10 cellular contexts compared by ENCODE assay signal in genomic region chr6:33619166-33619565, GRCh38. TPM values are rescaled to one million over a fixed set of nuclear protein-coding genes. Genes with fewer than 3 reads are reported as not detected.
DNase-seq lines count a peak whose midpoint lies in the region; TF ChIP-seq lines count a peak whose summit lies in the region.
"Had no signal": no experiment of that assay in that cellular context is flagged by ENCODE, and none has a peak within 500 bp of the region (broad histone marks: within the 10 kb centered on the region; RNA-seq: fewer than 3 reads in every experiment).

No MANE protein-coding gene starts in this region.

- peak; percentile 29 for DNase-seq in DMS 273 (lab: John Stamatoyannopoulos, UW; ENCODE audit: unreplicated experiment)
- no peak for DNase-seq in DMS 273 treated with DMSO at 0.1 percent for 48 hours (lab: John Stamatoyannopoulos, UW)
- no peak for DNase-seq in PC-9
- no peak for DNase-seq in endodermal cell
- no peak for DNase-seq in posterior cingulate gyrus
- DNase-seq in NCI-H2029 treated with DMSO at 0.1 percent for 48 hours (lab: John Stamatoyannopoulos, UW) = no peak
- no peak for DNase-seq in iPS-NIHi7 (ENCODE audit: extremely low spot score)
- DNase-seq: amniotic stem cell; NK-92 treated with Interleukin-12 subunit alpha and Interleukin-12 subunit beta, amount 100 ng/mL, for 24 hours had no signal

- intact Hi-C loops in PC-9 (cut with micrococcal nuclease; ENCODE audit: unreplicated experiment) = no loop called here
- intact Hi-C loops in posterior cingulate gyrus (cut with DNase I) = no loop called here

- H3K27me3 Mint-ChIP-seq in endodermal cell (ENCODE audit: insufficient read depth) = peaks cover 23% of the 10 kb centered on the region

- peaks cover 29% of the 10 kb centered on the region for H3K79me2 ChIP-seq in PC-9 (ENCODE audit: low read depth)

- peaks cover 12% of the 10 kb centered on the region for H4K20me1 ChIP-seq in PC-9 (ENCODE audit: insufficient read depth)

- H3K4me1 Mint-ChIP-seq in endodermal cell = peaks cover 26% of the 10 kb centered on the region

- no TSS peak for BruUV-seq in PC-9 (replicated peaks; lab: Mats Ljungman, UMichigan)

- H3K4me3 Mint-ChIP-seq in endodermal cell = no peak overlapping the region

- H3K27ac ChIP-seq in PC-9 (peak overlapping the region; percentile 69), endodermal cell (ENCODE audit: low read depth, low read length) (no peak overlapping the region), skin epidermis (peak overlapping the region in 16 of 21 experiments; percentile 21 to 99 (median 95))

- POLR2A ChIA-PET in PC-9 (lab: Charles Lee; ENCODE audit: unreplicated experiment) = no interaction called here

- peaks cover 7% of the 10 kb centered on the region for H3K36me3 Mint-ChIP-seq in endodermal cell (ENCODE audit: low read depth)

- CTCF ChIA-PET in PC-9 (lab: Charles Lee) = no interaction called here

- no peak overlapping the region for H3K27ac Mint-ChIP-seq in endodermal cell

- TF ChIP-seq CTCF in PC-9 (conservative IDR thresholded peaks at IDR 0.05) = no peak
- TF ChIP-seq CTCF in endodermal cell (conservative IDR thresholded peaks at IDR 0.05) = peak; percentile 29

- peak overlapping the region; percentile 86 for H3K4me2 ChIP-seq in PC-9

- H3K4me3 ChIP-seq in PC-9 = no peak overlapping the region; the same call in 1 of the 2 replicates
- H3K4me3 ChIP-seq in endodermal cell (ENCODE audit: low read length) = no peak overlapping the region
- H3K4me3 ChIP-seq in skin epidermis = peak overlapping the region in 1 of 7 experiments; percentile 85

- H3K27me3 ChIP-seq in PC-9 (ENCODE audit: insufficient read depth, low read depth) (no peaks in the 10 kb centered on the region), endodermal cell (ENCODE audit: control insufficient read depth, insufficient read depth, low read length, poor library complexity, severe bottlenecking) (peaks cover 33% of the 10 kb centered on the region)

- no peaks in the 10 kb centered on the region for H3K9me2 ChIP-seq in PC-9 (ENCODE audit: insufficient read depth)

- no peak overlapping the region for H3K9ac ChIP-seq in endodermal cell (ENCODE audit: extremely low read depth, low read length, poor library complexity, severe bottlenecking)

- H2AFZ ChIP-seq in PC-9 = no peak overlapping the region

- H3K4me1 ChIP-seq in PC-9 (replicated peaks; ENCODE audit: insufficient read depth) (peaks cover 57% of the 10 kb centered on the region), endodermal cell (ENCODE audit: control insufficient read depth, insufficient read depth, low read length) (no peaks in the 10 kb centered on the region)

- H3K9me3 ChIP-seq in PC-9 (ENCODE audit: insufficient read depth, low read depth) = no peaks in the 10 kb centered on the region
- no peaks in the 10 kb centered on the region for H3K9me3 ChIP-seq in endodermal cell (ENCODE audit: control insufficient read depth, low read length)

- H3K9me3 Mint-ChIP-seq in endodermal cell = no peaks in the 10 kb centered on the region

- 83 to 87% methylated on average over 1 to 2 of the region's 2 CpGs for WGBS in endodermal cell (ENCODE audit: insufficient coverage in 1 of 2, insufficient read length in 1 of 2), 2 experiments

- H3K36me3 ChIP-seq in PC-9 (ENCODE audit: low read depth) = peaks cover 6% of the 10 kb centered on the region
- no peaks in the 10 kb centered on the region for H3K36me3 ChIP-seq in endodermal cell (ENCODE audit: control insufficient read depth, insufficient read depth, low read length)

- peaks cover 57% of the 10 kb centered on the region for H3F3A ChIP-seq in PC-9 (ENCODE audit: insufficient read depth, low read depth)

RNA-seq across cellular contexts. Expression of gene ITPR3, which starts 2.0 kb away (rescaled TPM):
- total RNA-seq in PC-9 (2021) (78.3 and 86.9 TPM in 2 replicates), endodermal cell (10 to 100 TPM; 29.6 to 33.3 TPM)
- polyA plus RNA-seq in endodermal cell (2013, experiment 1 of 2) = 6.0 TPM
- polyA plus RNA-seq in endodermal cell (2013, experiment 2 of 2) = 6.6 TPM

RNA-seq across cellular contexts. Expression of gene BAK1, which starts 39.1 kb away (rescaled TPM):
- total RNA-seq in PC-9 (2021) (24.6 and 28.4 TPM in 2 replicates), endodermal cell (10 to 100 TPM; 39.9 to 41.2 TPM)
- 28.1 TPM for polyA plus RNA-seq in endodermal cell (2013, experiment 1 of 2)
- 27.8 TPM for polyA plus RNA-seq in endodermal cell (2013, experiment 2 of 2)
